15 cellular contexts compared by ENCODE assay signal in genomic region chr19:29610213-29610573, GRCh38. TPM values are rescaled to one million over a fixed set of nuclear protein-coding genes. Genes with fewer than 3 reads are reported as not detected.
DNase-seq lines count a peak whose midpoint lies in the region; ATAC-seq, FAIRE-seq and TF ChIP-seq lines count a peak whose summit lies in the region.
"Had no signal": no experiment of that assay in that cellular context is flagged by ENCODE, and none has a peak within 500 bp of the region (broad histone marks: within the 10 kb centered on the region; RNA-seq: fewer than 3 reads in every experiment).

No MANE protein-coding gene starts in this region.

- H3K4me3 Mint-ChIP-seq in WTC11 (no peak overlapping the region), MCF 10A (ENCODE audit: unreplicated experiment) (no peak overlapping the region)
- H3K4me3 Mint-ChIP-seq: H9 had no signal

- H2AFZ ChIP-seq in HepG2 (ENCODE audit: low read length), result no peak overlapping the region

- peaks cover 3% of the 10 kb centered on the region; the same call in 1 of the 2 replicates for H3K27me3 Mint-ChIP-seq in WTC11 (ENCODE audit: low read depth)
- H3K27me3 Mint-ChIP-seq in MCF 10A (ENCODE audit: insufficient read depth, unreplicated experiment), result no peaks in the 10 kb centered on the region
- H3K27me3 Mint-ChIP-seq: activated naive CD4-positive, alpha-beta T cell treated with anti-CD3 and anti-CD28 coated beads, Interleukin-2, amount 50 U/mL, for 24 hours had no signal

- DNase-seq in GM06990 (ENCODE audit: extremely low read depth, insufficient read length) (peak; percentile 38), WTC11 (ENCODE audit: low spot score) (no peak), HepG2 (ENCODE audit: low spot score) (no peak), gastrocnemius medialis (no peak), MCF 10A (ENCODE audit: unreplicated experiment) (no peak), SKM-1 treated with dmso at 0.1 percent for 144 hours (lab: John Stamatoyannopoulos, UW; ENCODE audit: unreplicated experiment) (no peak)
- DNase-seq in stimulated activated CD8-positive, alpha-beta memory T cell treated with anti-CD3 and anti-CD28 coated beads, Interleukin-4, amount 100 ng/mL, for 48 hours, result no peak
- DNase-seq: DMS153, NCI-H524 treated with DMSO at 0.1 percent for 48 hours had no signal

- no peak overlapping the region for H3K4me2 ChIP-seq in HepG2 (ENCODE audit: low read depth, low read length)

- H3K79me2 ChIP-seq in HepG2 (ENCODE audit: insufficient read depth, low read length), result peaks cover 8% of the 10 kb centered on the region

- H3K4me1 Mint-ChIP-seq in WTC11, result peaks cover 9% of the 10 kb centered on the region
- no peaks in the 10 kb centered on the region for H3K4me1 Mint-ChIP-seq in MCF 10A (ENCODE audit: insufficient read depth, unreplicated experiment)

- ATAC-seq in WTC11 (peak; percentile 11), HepG2 (no peak), gastrocnemius medialis (no peak), GM21619 (IDR thresholded peaks at IDR 0.05; ENCODE audit: unreplicated experiment) (no peak)

- H3K9me3 ChIP-seq in HepG2 (ENCODE audit: low read length) (no peaks in the 10 kb centered on the region), gastrocnemius medialis (no peaks in the 10 kb centered on the region)

- H4K20me1 ChIP-seq in HepG2 (ENCODE audit: insufficient read depth, low read length), result no peaks in the 10 kb centered on the region

- in situ Hi-C loops in HepG2 (cut with HindIII; ENCODE audit: extremely low pct_ligation_motif_present, low pct_unique_long_range_greater_than_20kb) (loop anchor here (5.0 kb wide), 1 partner anchor 82 kb away; no protein-coding TSS in a partner anchor), gastrocnemius medialis (cut with MboI; ENCODE audit: low sequenced_read_pairs in 4 of 4) (loop anchor here in 2 of 4 donors (5.0 to 25.0 kb wide), 2 partner anchors 52 to 398 kb away; partner anchors contain the start of gene UQCRFS1 (in 2 of the 2))

- H3K9ac ChIP-seq in HepG2 (ENCODE audit: insufficient read depth, low read depth, low read length), result no peak overlapping the region

- H3K27me3 ChIP-seq in GM06990 (replicated peaks; ENCODE audit: control insufficient read depth, insufficient read depth, low read length) (no peaks in the 10 kb centered on the region), HepG2 (ENCODE audit: control insufficient read depth in 1 of 2, insufficient read depth in 2 of 2, low read length in 2 of 2) (no peaks in the 10 kb centered on the region; a peak in 1 of 5 replicates), gastrocnemius medialis (no peaks in the 10 kb centered on the region)

- TF ChIP-seq RAD21 in HepG2 (CRISPR knock-in tag; IDR thresholded peaks at IDR 0.05), result no peak

- TF ChIP-seq POLR2A in HepG2 (IDR thresholded peaks at IDR 0.05; ENCODE audit: insufficient read depth in 1 of 2, low read depth in 2 of 2, low read length in 2 of 2), result no peak
- TF ChIP-seq POLR2A in gastrocnemius medialis (IDR thresholded peaks at IDR 0.05), result no peak

- H3K27ac ChIP-seq in HepG2 (ENCODE audit: extremely low read length, insufficient read depth, low read length), result no peak overlapping the region
- H3K27ac ChIP-seq in gastrocnemius medialis, result peak overlapping the region; percentile 51 to 81 (median 53)

- CTCF ChIA-PET in WTC11 (lab: Charles Lee), result interaction anchor here (0.5 to 3.3 kb wide), 38 partner anchors 9 to 338 kb away, joined by 3 to 63 read pairs (median 4); partner anchors contain the start of genes C19orf12 and PLEKHF1
- CTCF ChIA-PET in HepG2 (lab: Yijun Ruan, JAX; ENCODE audit: low intra/inter-chr PET ratio, low total read pairs), result interaction anchor here (0.7 to 3.6 kb wide), 3 partner anchors 81 to 106 kb away, joined by 3 to 45 read pairs (median 4); no protein-coding TSS in a partner anchor
- CTCF ChIA-PET in MCF 10A (lab: Yijun Ruan, JAX), result interaction anchor here (0.5 to 12.7 kb wide), 36 partner anchors 10 to 1044 kb away, joined by 3 to 398 read pairs (median 4); partner anchors contain the start of genes C19orf12 and URI1

- intact Hi-C loops in HepG2 (cut with micrococcal nuclease; ENCODE audit: unreplicated experiment) (loop anchor here (1.0 to 2.0 kb wide), 2 partner anchors 55 to 106 kb away; partner anchors contain the start of gene PLEKHF1), gastrocnemius medialis (cut with DNase I; ENCODE audit: low total_unique reads) (loop anchor here (1.0 to 2.0 kb wide), 3 partner anchors 53 to 106 kb away; no protein-coding TSS in a partner anchor), MCF 10A (cut with micrococcal nuclease) (loop anchor here (1.0 to 10.0 kb wide), 2 partner anchors 81 to 1045 kb away; no protein-coding TSS in a partner anchor)

- TF ChIP-seq CTCF in GM06990 (IDR thresholded peaks at IDR 0.05; ENCODE audit: insufficient read depth, low read length, poor library complexity, severe bottlenecking) (no peak), WTC11 (IDR thresholded peaks at IDR 0.05) (no peak), HepG2 (CRISPR knock-in tag; IDR thresholded peaks at IDR 0.05) (no peak), gastrocnemius medialis (IDR thresholded peaks at IDR 0.05 in 4 of 5, conservative IDR thresholded peaks at IDR 0.05 in 1 of 5) (no peak), MCF 10A (IDR thresholded peaks at IDR 0.05; ENCODE audit: unreplicated experiment) (no peak)

- WGBS in HepG2 (ENCODE audit: low lambda C conversion rate), result 94% methylated on average over 12 of the region's 22 CpGs

- H3K4me1 ChIP-seq in HepG2 (ENCODE audit: insufficient read depth, low read length), result peaks cover 8% of the 10 kb centered on the region
- H3K4me1 ChIP-seq in gastrocnemius medialis, result peaks cover 22 to 23% of the 10 kb centered on the region in 2 donors

- POLR2A ChIA-PET in WTC11 (lab: Charles Lee) (interaction anchor here (1.1 to 1.5 kb wide), 3 partner anchors 55 to 71 kb away, joined by 4 to 5 read pairs (median 4); partner anchors contain the start of gene PLEKHF1), HepG2 (lab: Yijun Ruan, JAX) (interaction anchor here (1.2 to 1.5 kb wide), 2 partner anchors 57 to 106 kb away, joined by 4 to 7 read pairs; no protein-coding TSS in a partner anchor), MCF 10A (lab: Yijun Ruan, JAX) (interaction anchor here (7.2 kb wide), 1 partner anchor 105 kb away, joined by 126 read pairs; the partner anchor contains the start of gene C19orf12)

- no TSS peak for BruUV-seq in HepG2 (replicated peaks; lab: Mats Ljungman, UMichigan)
- BruUV-seq in MCF 10A (replicated peaks; lab: Mats Ljungman, UMichigan), result no TSS peak

- H3K9me3 Mint-ChIP-seq in WTC11 (no peaks in the 10 kb centered on the region), MCF 10A (ENCODE audit: unreplicated experiment) (no peaks in the 10 kb centered on the region)
- H3K9me3 Mint-ChIP-seq: activated naive CD4-positive, alpha-beta T cell treated with anti-CD3 and anti-CD28 coated beads, Interleukin-2, amount 50 U/mL, for 24 hours; activated T-helper 1 cell treated with anti-CD3 and anti-CD28 coated beads, Interleukin-12 subunit alpha, Interleukin-12 subunit beta, Interleukin-2, Interleukin-4 antibody, amounts not matched to agents 30 ng/mL and 10 ng/mL and 1 ng/mL, durations not matched to agents 14 hours and 24 hours and 36 hours; CD4-positive, CD25-positive, alpha-beta regulatory T cell had no signal

- H3K36me3 Mint-ChIP-seq in WTC11, result peaks cover 28% of the 10 kb centered on the region
- peaks cover 44% of the 10 kb centered on the region for H3K36me3 Mint-ChIP-seq in MCF 10A (ENCODE audit: insufficient read depth, unreplicated experiment)

- TF ChIP-seq EP300 in HepG2 (IDR thresholded peaks at IDR 0.05; ENCODE audit: low read depth in 2 of 2, low read length in 2 of 2) (no peak), HepG2 (CRISPR knock-in tag; IDR thresholded peaks at IDR 0.05; ENCODE audit: borderline replicate concordance) (no peak)

- H3K36me3 ChIP-seq in GM06990 (ENCODE audit: control insufficient read depth, insufficient read depth, low read length) (peaks cover 32% of the 10 kb centered on the region), HepG2 (replicated peaks in 1 of 2; ENCODE audit: control insufficient read depth in 1 of 2, insufficient read depth in 2 of 2, low read length in 2 of 2) (peaks cover 16 to 38% of the 10 kb centered on the region in 2 experiments), gastrocnemius medialis (peaks cover 0 to 60% of the 10 kb centered on the region in 2 donors)

- peak overlapping the region; percentile 63 for H3K27ac Mint-ChIP-seq in WTC11
- no peak overlapping the region for H3K27ac Mint-ChIP-seq in MCF 10A (ENCODE audit: low read depth, unreplicated experiment)

- no peak overlapping the region for H3K4me3 ChIP-seq in GM06990 (replicated peaks; ENCODE audit: low read depth, low read length)
- no peak overlapping the region for H3K4me3 ChIP-seq in HepG2 (replicated peaks in 1 of 3; ENCODE audit: insufficient read depth in 1 of 3, low read depth in 2 of 3, low read length in 3 of 3)
- H3K4me3 ChIP-seq in gastrocnemius medialis, result no peak overlapping the region
- H3K4me3 ChIP-seq: lung had no signal

- no peak for FAIRE-seq in HepG2 (lab: Jason Lieb, UNC)

RNA-seq across cellular contexts. Expression of gene POP4, which starts 4.1 kb away (rescaled TPM):
- total RNA-seq in WTC11 (2021) (45.1 to 52.9 TPM (median 46.7 TPM) in 3 replicates), HepG2 (2016; rRNA removed; fragmentation: Illumina TruSeq; extraction: Trizol) (84.0 and 120 TPM in 2 replicates), gastrocnemius medialis (10 to 100 TPM; 59.9 to 64.5 (median 61.3) TPM), MCF 10A (2022) (60.3 and 82.5 TPM in 2 replicates)
- total RNA-seq in HepG2 (2016; cell fraction: cytosol; rRNA removed; fragmentation: Illumina TruSeq; extraction: Trizol; ENCODE audit: low read depth), result 26.0 and 27.8 TPM in 2 replicates
- 84.6 and 128 TPM in 2 replicates for total RNA-seq in HepG2 (2016; cell fraction: insoluble cytoplasmic fraction; rRNA removed; fragmentation: Illumina TruSeq; extraction: Trizol)
- total RNA-seq in HepG2 (2016; cell fraction: membrane; rRNA removed; fragmentation: Illumina TruSeq; extraction: Trizol), result 37.0 and 39.3 TPM in 2 replicates
- 39.0 and 42.5 TPM in 2 replicates for total RNA-seq in HepG2 (2016; cell fraction: nucleus; rRNA removed; fragmentation: Illumina TruSeq; extraction: Trizol)
- polyA plus RNA-seq in HepG2 (2011; rRNA removed), result 29.4 and 32.2 TPM in 2 replicates
- 22.5 and 24.9 TPM in 2 replicates for polyA plus RNA-seq in HepG2 (2011; cell fraction: cytosol; rRNA removed)
- polyA plus RNA-seq in HepG2 (2011; cell fraction: nucleus; rRNA removed), result 46.3 and 51.2 TPM in 2 replicates
- 24.1 and 24.4 TPM in 2 replicates for polyA plus RNA-seq in HepG2 (2012)
- polyA plus RNA-seq in HepG2 (2016; cell fraction: cytosol; fragmentation: Illumina TruSeq; extraction: Trizol; ENCODE audit: low read depth), result 25.5 and 26.4 TPM in 2 replicates
- polyA plus RNA-seq in HepG2 (2016; cell fraction: insoluble cytoplasmic fraction; fragmentation: Illumina TruSeq; extraction: Trizol; ENCODE audit: low read depth), result 117 and 122 TPM in 2 replicates
- polyA plus RNA-seq in HepG2 (2016; cell fraction: membrane; fragmentation: Illumina TruSeq; extraction: Trizol; ENCODE audit: low read depth), result 29.0 and 32.5 TPM in 2 replicates
- polyA plus RNA-seq in HepG2 (2016; cell fraction: nucleus; fragmentation: Illumina TruSeq; extraction: Trizol; ENCODE audit: insufficient read depth, low read depth), result 58.8 and 67.0 TPM in 2 replicates
- polyA minus RNA-seq in HepG2 (2011; rRNA and poly(A)+ RNA removed; ENCODE audit: low replicate concordance), result 23.6 and 67.1 TPM in 2 replicates
- polyA minus RNA-seq in HepG2 (2011; cell fraction: cytosol; rRNA and poly(A)+ RNA removed), result 16.8 and 23.0 TPM in 2 replicates
- 45.1 and 53.7 TPM in 2 replicates for polyA minus RNA-seq in HepG2 (2011; cell fraction: nucleus; rRNA and poly(A)+ RNA removed)

RNA-seq across cellular contexts. Expression of gene PLEKHF1, which starts 55.1 kb away (rescaled TPM):
- total RNA-seq in WTC11 (2021) (10.8 to 17.9 TPM (median 14.0 TPM) in 3 replicates), HepG2 (2016; rRNA removed; fragmentation: Illumina TruSeq; extraction: Trizol) (3.2 and 3.8 TPM in 2 replicates), gastrocnemius medialis (100 to 1,000 TPM in 3 of 4 donors, 10 to 100 TPM in 1; 69.1 to 164 (median 135) TPM), MCF 10A (2022) (2.9 and 9.6 TPM in 2 replicates)
- 1.5 TPM in 2 replicates for total RNA-seq in HepG2 (2016; cell fraction: cytosol; rRNA removed; fragmentation: Illumina TruSeq; extraction: Trizol; ENCODE audit: low read depth)
- total RNA-seq in HepG2 (2016; cell fraction: insoluble cytoplasmic fraction; rRNA removed; fragmentation: Illumina TruSeq; extraction: Trizol), result 3.0 and 4.1 TPM in 2 replicates
- total RNA-seq in HepG2 (2016; cell fraction: membrane; rRNA removed; fragmentation: Illumina TruSeq; extraction: Trizol), result 2.6 and 2.8 TPM in 2 replicates
- total RNA-seq in HepG2 (2016; cell fraction: nucleus; rRNA removed; fragmentation: Illumina TruSeq; extraction: Trizol), result 1.9 and 2.3 TPM in 2 replicates
- polyA plus RNA-seq in HepG2 (2011; rRNA removed), result 2.9 TPM in 2 replicates
- polyA plus RNA-seq in HepG2 (2011; cell fraction: cytosol; rRNA removed), result 1.7 and 4.1 TPM in 2 replicates
- polyA plus RNA-seq in HepG2 (2011; cell fraction: nucleus; rRNA removed), result 3.9 and 4.0 TPM in 2 replicates
- polyA plus RNA-seq in HepG2 (2012), result 0.71 and 1.4 TPM in 2 replicates
- polyA plus RNA-seq in HepG2 (2016; cell fraction: cytosol; fragmentation: Illumina TruSeq; extraction: Trizol; ENCODE audit: low read depth), result 0.36 and 0.54 TPM in 2 replicates
- polyA plus RNA-seq in HepG2 (2016; cell fraction: insoluble cytoplasmic fraction; fragmentation: Illumina TruSeq; extraction: Trizol; ENCODE audit: low read depth), result 2.4 and 2.7 TPM in 2 replicates
- 1.1 and 1.4 TPM in 2 replicates for polyA plus RNA-seq in HepG2 (2016; cell fraction: membrane; fragmentation: Illumina TruSeq; extraction: Trizol; ENCODE audit: low read depth)
- 2.7 TPM in 2 replicates for polyA plus RNA-seq in HepG2 (2016; cell fraction: nucleus; fragmentation: Illumina TruSeq; extraction: Trizol; ENCODE audit: insufficient read depth, low read depth)
- 2.0 and 6.9 TPM in 2 replicates for polyA minus RNA-seq in HepG2 (2011; rRNA and poly(A)+ RNA removed; ENCODE audit: low replicate concordance)
- 1.5 and 3.6 TPM in 2 replicates for polyA minus RNA-seq in HepG2 (2011; cell fraction: cytosol; rRNA and poly(A)+ RNA removed)
- 2.1 and 3.0 TPM in 2 replicates for polyA minus RNA-seq in HepG2 (2011; cell fraction: nucleus; rRNA and poly(A)+ RNA removed)
